In the genomic region with DNA sequence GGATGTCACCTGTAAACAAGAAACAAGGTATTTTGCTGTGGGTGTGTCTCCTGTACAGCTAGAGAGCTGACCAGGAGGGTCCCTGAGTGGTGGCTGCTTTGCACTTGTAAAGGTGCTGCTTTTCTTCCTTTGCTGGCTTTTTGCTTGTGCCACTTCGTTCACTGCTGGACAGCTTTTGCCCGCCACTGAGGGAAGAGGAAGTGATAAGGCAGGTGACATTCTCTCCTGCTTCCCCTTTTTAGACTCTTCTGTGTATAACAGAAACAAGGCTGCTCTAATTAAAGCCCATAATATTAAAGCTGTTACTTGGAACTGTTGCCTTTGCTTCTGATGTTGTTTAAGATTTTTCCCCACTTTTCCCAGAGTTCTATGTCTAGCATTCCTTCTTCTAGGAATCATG, we compare ENCODE assay signal across 36 cellular contexts.
"Had no signal": no experiment of that assay in that cellular context is flagged by ENCODE, and none has a peak within 500 bp of the region (broad histone marks: within the 10 kb centered on the region; RNA-seq: fewer than 3 reads in every experiment).

No MANE protein-coding gene starts in this region.

- H3K4me1 ChIP-seq: adrenal gland, breast epithelium, colonic mucosa, esophagus squamous epithelium, gastroesophageal sphincter had no signal

- H3K27ac Mint-ChIP-seq: activated CD4-positive, alpha-beta memory T cell treated with anti-CD3 and anti-CD28 coated beads for 36 hours; activated CD4-positive, alpha-beta T cell treated with anti-CD3 and anti-CD28 coated beads for 36 hours; activated CD4-positive, alpha-beta T cell treated with anti-CD3 and anti-CD28 coated beads, Interleukin-2, amount 10 ng/mL, durations not matched to agents 24 days and 14 days; activated CD8-positive, alpha-beta memory T cell treated with anti-CD3 and anti-CD28 coated beads, Interleukin-2, amount 10 ng/mL, durations not matched to agents 7 days and 5 days; activated CD8-positive, alpha-beta T cell treated with anti-CD3 and anti-CD28 coated beads, Interleukin-2, amount 10 ng/mL, durations not matched to agents 7 days and 5 days; activated naive CD4-positive, alpha-beta T cell treated with anti-CD3 and anti-CD28 coated beads for 36 hours; activated naive CD4-positive, alpha-beta T cell treated with anti-CD3 and anti-CD28 coated beads, Interleukin-2, amount 50 U/mL, for 24 hours; activated naive CD8-positive, alpha-beta T cell treated with anti-CD3 and anti-CD28 coated beads for 36 hours; activated naive CD8-positive, alpha-beta T cell treated with anti-CD3 and anti-CD28 coated beads, Interleukin-2, amount 50 U/mL, for 24 hours; activated T-helper 1 cell treated with anti-CD3 and anti-CD28 coated beads, Interleukin-12 subunit alpha, Interleukin-12 subunit beta, Interleukin-2, Interleukin-4 antibody, amounts not matched to agents 30 ng/mL and 10 ng/mL and 1 ng/mL, durations not matched to agents 14 hours and 24 hours and 36 hours; activated T-helper 2 cell treated with anti-CD3 and anti-CD28 coated beads, Interferon-gamma antibody, Interleukin-2, Interleukin-4, amounts not matched to agents 10 μg/mL and 5 μg/mL and 100 μg/mL, durations not matched to agents 14 hours and 24 hours and 36 hours; brain; T-helper 17 cell; T-helper 2 cell treated with Interferon-gamma antibody and Interleukin-4, amounts not matched to agents 5 μg/mL and 100 μg/mL, for 36 hours had no signal

- H3K27ac ChIP-seq: adrenal gland, breast epithelium, cardiac muscle cell, colonic mucosa, epithelial cell of prostate, esophagus squamous epithelium, gastroesophageal sphincter had no signal

- H3K4me3 ChIP-seq: adrenal gland, breast epithelium, cardiac muscle cell, colonic mucosa, esophagus squamous epithelium, gastroesophageal sphincter had no signal

- H3K27me3 ChIP-seq: adrenal gland, breast epithelium, cardiac muscle cell, colonic mucosa, esophagus squamous epithelium, gastroesophageal sphincter had no signal

- H3K9me3 ChIP-seq: adrenal gland, breast epithelium, colonic mucosa, esophagus squamous epithelium, gastroesophageal sphincter had no signal

- DNase-seq: activated CD4-positive, alpha-beta memory T cell treated with anti-CD3 and anti-CD28 coated beads for 36 hours; activated CD4-positive, alpha-beta T cell treated with anti-CD3 and anti-CD28 coated beads for 36 hours; activated CD4-positive, alpha-beta T cell treated with anti-CD3 and anti-CD28 coated beads, Interleukin-2, amount 10 ng/mL, durations not matched to agents 24 days and 14 days; activated CD4-positive, CD25-positive, alpha-beta regulatory T cell; activated CD4-positive, CD25-positive, alpha-beta regulatory T cell treated with anti-CD3 and anti-CD28 coated beads, Interleukin-2, amount 50 U/mL, for 72 hours; activated CD8-positive, alpha-beta memory T cell treated with anti-CD3 and anti-CD28 coated beads, Interleukin-2, amount 10 ng/mL, durations not matched to agents 7 days and 5 days; activated CD8-positive, alpha-beta memory T cell treated with anti-CD3 and anti-CD28 coated beads, Interleukin-2, amount 50 U/mL, for 4 hours; activated CD8-positive, alpha-beta T cell treated with anti-CD3 and anti-CD28 coated beads, Interleukin-2, amount 10 ng/mL, durations not matched to agents 7 days and 5 days; activated effector memory CD4-positive, alpha-beta T cell treated with anti-CD3 and anti-CD28 coated beads, Interleukin-2, amount 50 U/mL, for 16 hours; activated naive CD4-positive, alpha-beta T cell treated with anti-CD3 and anti-CD28 coated beads for 36 hours; activated naive CD8-positive, alpha-beta T cell treated with anti-CD3 and anti-CD28 coated beads for 36 hours; activated naive CD8-positive, alpha-beta T cell treated with anti-CD3 and anti-CD28 coated beads, Interleukin-2, amount 50 U/mL, for 24 hours; activated T-cell treated with anti-CD3 and anti-CD28 coated beads, Interleukin-2, amount 50 U/mL, for 1 hour; activated T-cell treated with anti-CD3 and anti-CD28 coated beads, Interleukin-2, amount 50 U/mL, for 48 hours; adrenal gland; amygdala; aorta; central memory CD4-positive, alpha-beta T cell; cerebellar nuclear complex; colonic mucosa; effector CD8-positive, alpha-beta T cell; esophagus squamous epithelium; foreskin melanocyte; head of caudate nucleus; T-helper 1 cell; T-helper 17 cell; T1000 had no signal

- H3K4me1 Mint-ChIP-seq: activated CD4-positive, alpha-beta T cell treated with anti-CD3 and anti-CD28 coated beads for 36 hours; activated CD4-positive, alpha-beta T cell treated with anti-CD3 and anti-CD28 coated beads, Interleukin-2, amount 10 ng/mL, durations not matched to agents 24 days and 14 days; activated CD8-positive, alpha-beta memory T cell treated with anti-CD3 and anti-CD28 coated beads, Interleukin-2, amount 10 ng/mL, durations not matched to agents 7 days and 5 days; activated naive CD4-positive, alpha-beta T cell treated with anti-CD3 and anti-CD28 coated beads, Interleukin-2, amount 50 U/mL, for 24 hours; activated naive CD8-positive, alpha-beta T cell treated with anti-CD3 and anti-CD28 coated beads for 36 hours; activated naive CD8-positive, alpha-beta T cell treated with anti-CD3 and anti-CD28 coated beads, Interleukin-2, amount 50 U/mL, for 24 hours; brain; T-helper 17 cell had no signal

- H3K4me3 Mint-ChIP-seq: activated CD4-positive, alpha-beta memory T cell treated with anti-CD3 and anti-CD28 coated beads for 36 hours; activated CD4-positive, alpha-beta T cell treated with anti-CD3 and anti-CD28 coated beads for 36 hours; activated CD4-positive, alpha-beta T cell treated with anti-CD3 and anti-CD28 coated beads, Interleukin-2, amount 10 ng/mL, durations not matched to agents 24 days and 14 days; activated CD8-positive, alpha-beta memory T cell treated with anti-CD3 and anti-CD28 coated beads, Interleukin-2, amount 10 ng/mL, durations not matched to agents 7 days and 5 days; activated CD8-positive, alpha-beta T cell treated with anti-CD3 and anti-CD28 coated beads, Interleukin-2, amount 10 ng/mL, durations not matched to agents 7 days and 5 days; activated naive CD4-positive, alpha-beta T cell treated with anti-CD3 and anti-CD28 coated beads for 36 hours; activated naive CD4-positive, alpha-beta T cell treated with anti-CD3 and anti-CD28 coated beads, Interleukin-2, amount 50 U/mL, for 24 hours; activated naive CD8-positive, alpha-beta T cell treated with anti-CD3 and anti-CD28 coated beads for 36 hours; activated naive CD8-positive, alpha-beta T cell treated with anti-CD3 and anti-CD28 coated beads, Interleukin-2, amount 50 U/mL, for 24 hours; activated T-helper 1 cell treated with anti-CD3 and anti-CD28 coated beads, Interleukin-12 subunit alpha, Interleukin-12 subunit beta, Interleukin-2, Interleukin-4 antibody, amounts not matched to agents 30 ng/mL and 10 ng/mL and 1 ng/mL, durations not matched to agents 14 hours and 24 hours and 36 hours; brain; T-helper 17 cell; T-helper 2 cell treated with Interferon-gamma antibody and Interleukin-4, amounts not matched to agents 5 μg/mL and 100 μg/mL, for 36 hours had no signal

- H3K9me3 Mint-ChIP-seq: activated CD4-positive, alpha-beta T cell treated with anti-CD3 and anti-CD28 coated beads, Interleukin-2, amount 10 ng/mL, durations not matched to agents 24 days and 14 days; activated naive CD4-positive, alpha-beta T cell treated with anti-CD3 and anti-CD28 coated beads for 36 hours; activated naive CD4-positive, alpha-beta T cell treated with anti-CD3 and anti-CD28 coated beads, Interleukin-2, amount 50 U/mL, for 24 hours; activated naive CD8-positive, alpha-beta T cell treated with anti-CD3 and anti-CD28 coated beads for 36 hours; activated T-helper 1 cell treated with anti-CD3 and anti-CD28 coated beads, Interleukin-12 subunit alpha, Interleukin-12 subunit beta, Interleukin-2, Interleukin-4 antibody, amounts not matched to agents 30 ng/mL and 10 ng/mL and 1 ng/mL, durations not matched to agents 14 hours and 24 hours and 36 hours; activated T-helper 2 cell treated with anti-CD3 and anti-CD28 coated beads, Interferon-gamma antibody, Interleukin-2, Interleukin-4, amounts not matched to agents 10 μg/mL and 5 μg/mL and 100 μg/mL, durations not matched to agents 14 hours and 24 hours and 36 hours; T-helper 2 cell treated with Interferon-gamma antibody and Interleukin-4, amounts not matched to agents 5 μg/mL and 100 μg/mL, for 36 hours had no signal

- ATAC-seq: activated CD4-positive, alpha-beta T cell treated with anti-CD3 and anti-CD28 coated beads for 36 hours; activated CD8-positive, alpha-beta memory T cell treated with anti-CD3 and anti-CD28 coated beads, Interleukin-2, amount 10 ng/mL, durations not matched to agents 7 days and 5 days; activated CD8-positive, alpha-beta T cell treated with anti-CD3 and anti-CD28 coated beads, Interleukin-2, amount 10 ng/mL, durations not matched to agents 7 days and 5 days; activated naive CD8-positive, alpha-beta T cell treated with anti-CD3 and anti-CD28 coated beads, Interleukin-2, amount 50 U/mL, for 24 hours; gastroesophageal sphincter; T-helper 17 cell had no signal

- H3K36me3 ChIP-seq: adrenal gland, breast epithelium, cardiac muscle cell, colonic mucosa, esophagus squamous epithelium, gastroesophageal sphincter had no signal

- H3K36me3 Mint-ChIP-seq: activated CD4-positive, alpha-beta memory T cell treated with anti-CD3 and anti-CD28 coated beads for 36 hours; activated CD8-positive, alpha-beta memory T cell treated with anti-CD3 and anti-CD28 coated beads, Interleukin-2, amount 10 ng/mL, durations not matched to agents 7 days and 5 days; activated naive CD4-positive, alpha-beta T cell treated with anti-CD3 and anti-CD28 coated beads, Interleukin-2, amount 50 U/mL, for 24 hours; activated naive CD8-positive, alpha-beta T cell treated with anti-CD3 and anti-CD28 coated beads for 36 hours; brain had no signal
